ENCODE assay signal across 8 cellular contexts in genomic region chr11:69297225-69297925, GRCh38. TPM values are rescaled to one million over a fixed set of nuclear protein-coding genes. Genes with fewer than 3 reads are reported as not detected.
DNase-seq lines count a peak whose midpoint lies in the region; ATAC-seq and TF ChIP-seq lines count a peak whose summit lies in the region.

No MANE protein-coding gene starts in this region.

- no peaks in the 10 kb centered on the region for H3K9me3 ChIP-seq in CD4-positive, alpha-beta T cell (ENCODE audit: control insufficient read depth, low read length)
- H3K9me3 ChIP-seq in heart right ventricle = peaks cover 0 to 5% (median 0%) of the 10 kb centered on the region in 11 donors
- no peaks in the 10 kb centered on the region for H3K9me3 ChIP-seq in vagina

- peak overlapping the region; percentile 60 for H3K27ac Mint-ChIP-seq in CD4-positive, alpha-beta T cell
- H3K27ac Mint-ChIP-seq in activated naive CD4-positive, alpha-beta T cell treated with anti-CD3 and anti-CD28 coated beads, Interleukin-2, amount 50 U/mL, for 72 hours = peak overlapping the region; percentile 15 to 88

- peak; percentile 48 to 74 (median 66) for DNase-seq in CD4-positive, alpha-beta T cell
- DNase-seq in HT-29 (ENCODE audit: low spot score) (peak; percentile 99), SKM-1 (lab: John Stamatoyannopoulos, UW; ENCODE audit: unreplicated experiment) (peak; percentile 93), heart right ventricle (peak; percentile 95), retinal pigment epithelial cell (ENCODE audit: low read depth) (peak; percentile 98), vagina (ENCODE audit: extremely low spot score in 2 of 2) (no peak)
- peak; percentile 86 to 94 for DNase-seq in activated naive CD4-positive, alpha-beta T cell treated with anti-CD3 and anti-CD28 coated beads, Interleukin-2, amount 50 U/mL, for 72 hours (ENCODE audit: low spot score in 2 of 2)

- H3K36me3 ChIP-seq in heart right ventricle (no peaks in the 10 kb centered on the region), vagina (no peaks in the 10 kb centered on the region)

- WGBS in heart right ventricle, 2 donors = 12 to 19% methylated on average over 18 of the region's 18 CpGs

- peak; percentile 55 for ATAC-seq in CD4-positive, alpha-beta T cell (ENCODE audit: poor library complexity)
- ATAC-seq in GM21360 (IDR thresholded peaks at IDR 0.05; ENCODE audit: unreplicated experiment) = peak; percentile 40
- ATAC-seq in activated naive CD4-positive, alpha-beta T cell treated with anti-CD3 and anti-CD28 coated beads, Interleukin-2, amount 50 U/mL, for 72 hours = peak; percentile 79 to 81
- ATAC-seq in heart right ventricle = peak; percentile 73 to 95 (median 89)

- H3K36me3 Mint-ChIP-seq in CD4-positive, alpha-beta T cell (ENCODE audit: low read depth) = no peaks in the 10 kb centered on the region
- H3K36me3 Mint-ChIP-seq in activated naive CD4-positive, alpha-beta T cell treated with anti-CD3 and anti-CD28 coated beads, Interleukin-2, amount 50 U/mL, for 72 hours = no peaks in the 10 kb centered on the region

- no peaks in the 10 kb centered on the region for H3K27me3 Mint-ChIP-seq in CD4-positive, alpha-beta T cell

- TF ChIP-seq POLR2A in vagina (IDR thresholded peaks at IDR 0.05) = no peak

- H3K27ac ChIP-seq in CD4-positive, alpha-beta T cell (ENCODE audit: low read depth, low read length) = peak overlapping the region; percentile 15
- H3K27ac ChIP-seq in heart right ventricle (peak overlapping the region; percentile 17 to 94 (median 83)), vagina (peak overlapping the region; percentile 21)

- H3K4me3 ChIP-seq in heart right ventricle = peak overlapping the region in 8 of 10 donors; percentile 6 to 37 (median 26)
- peak overlapping the region; percentile 7 for H3K4me3 ChIP-seq in retinal pigment epithelial cell (ENCODE audit: low read length)
- H3K4me3 ChIP-seq in vagina = peak overlapping the region; percentile 15 to 32

- peaks cover 66% of the 10 kb centered on the region for H3K4me1 Mint-ChIP-seq in CD4-positive, alpha-beta T cell (ENCODE audit: low read depth)

- H3K4me3 Mint-ChIP-seq in CD4-positive, alpha-beta T cell = peak overlapping the region; percentile 86

- no peak for TF ChIP-seq CTCF in CD4-positive, alpha-beta T cell (IDR thresholded peaks at IDR 0.05)
- TF ChIP-seq CTCF in heart right ventricle (IDR thresholded peaks at IDR 0.05) = no peak
- TF ChIP-seq CTCF in retinal pigment epithelial cell (conservative IDR thresholded peaks at IDR 0.05; ENCODE audit: low read depth, low read length) = no peak
- no peak for TF ChIP-seq CTCF in vagina (IDR thresholded peaks at IDR 0.05)

- no peaks in the 10 kb centered on the region for H3K9me3 Mint-ChIP-seq in CD4-positive, alpha-beta T cell
- no peaks in the 10 kb centered on the region for H3K9me3 Mint-ChIP-seq in activated naive CD4-positive, alpha-beta T cell treated with anti-CD3 and anti-CD28 coated beads, Interleukin-2, amount 50 U/mL, for 72 hours

- intact Hi-C loops in CD4-positive, alpha-beta T cell (cut with DNase I, micrococcal nuclease) = loop anchor here in 1 of 2 experiments (1.0 to 10.0 kb wide), 3 partner anchors 145 to 378 kb away; partner anchors contain the start of gene LTO1
- intact Hi-C loops in heart right ventricle (cut with DNase I) = loop anchor here in 8 of 10 donors (1.0 to 10.0 kb wide), 10 partner anchors 117 to 345 kb away; partner anchors contain the start of gene CCND1 (in 2 of the 8)
- intact Hi-C loops in vagina (cut with DNase I) = loop anchor here (5.0 kb wide), 1 partner anchor 345 kb away; the partner anchor contains the start of gene CCND1

- H3K4me1 ChIP-seq in heart right ventricle (peaks cover 26 to 81% (median 59%) of the 10 kb centered on the region in 9 donors), vagina (peaks cover 65% of the 10 kb centered on the region)

- no peaks in the 10 kb centered on the region for H3K27me3 ChIP-seq in CD4-positive, alpha-beta T cell (ENCODE audit: control insufficient read depth, insufficient read depth, low read length)
- no peaks in the 10 kb centered on the region for H3K27me3 ChIP-seq in heart right ventricle
- H3K27me3 ChIP-seq in vagina = no peaks in the 10 kb centered on the region

- CTCF ChIA-PET in CD4-positive, alpha-beta T cell (lab: Charles Lee) = interaction anchor here (2.1 kb wide), 1 partner anchor 373 kb away, joined by 8 read pairs; no protein-coding TSS in a partner anchor

- POLR2A ChIA-PET in CD4-positive, alpha-beta T cell (lab: Charles Lee) = interaction anchor here (0.8 to 2.8 kb wide), 8 partner anchors 8 to 345 kb away, joined by 3 to 21 read pairs (median 5); partner anchors contain the start of gene CCND1

RNA-seq across cellular contexts. Expression of gene MYEOV, which starts 3.4 kb away (rescaled TPM):
- total RNA-seq in CD4-positive, alpha-beta T cell = not detected
- 97.2 and 98.4 TPM in 2 replicates for total RNA-seq in HT-29 (2014; rRNA removed; shearing (Covaris generic))
- not detected for total RNA-seq in activated naive CD4-positive, alpha-beta T cell treated with anti-CD3 and anti-CD28 coated beads, Interleukin-2, amount 50 U/mL, for 72 hours
- not detected for total RNA-seq in heart right ventricle
- under 1 TPM in 1 of 2 donors, not detected in 1; 0.07 TPM for polyA plus RNA-seq in heart right ventricle
- 13.3 TPM for total RNA-seq in vagina

Comparison
In these comparisons a context has a peak if more than half of its experiments do, and no peak if none do; other contexts are left out.
1. DNase-seq: peak in CD4-positive, alpha-beta T cell (10 of 10), HT-29 (single experiment), SKM-1 (single experiment), activated naive CD4-positive, alpha-beta T cell treated with anti-CD3 and anti-CD28 coated beads, Interleukin-2, amount 50 U/mL, for 72 hours (2 of 2), heart right ventricle (2 of 2) and retinal pigment epithelial cell (single experiment); none in vagina (0 of 2).
2. H3K27ac ChIP-seq: peak in every context shown above with its lines; median percentile 83 in heart right ventricle; 21 in vagina; 15 in CD4-positive, alpha-beta T cell.
3. RNA of gene MYEOV, which starts 3.4 kb away (total RNA-seq): 97.2 to 98.4 TPM in HT-29 and 13.3 TPM in vagina (single experiment); not detected in CD4-positive, alpha-beta T cell, not detected in activated naive CD4-positive, alpha-beta T cell treated with anti-CD3 and anti-CD28 coated beads, Interleukin-2, amount 50 U/mL, for 72 hours and not detected in heart right ventricle; every median in the first group is over 10 times any median in the second.
4. Peak in every context shown above with its lines, with median percentiles within 50 percentile points of each other: ATAC-seq and H3K4me3 ChIP-seq.